In genomic region chr20:24629668-24630067, GRCh38 we compare ENCODE assay signal across 15 cellular contexts.
DNase-seq lines count a peak whose midpoint lies in the region; ATAC-seq and TF ChIP-seq lines count a peak whose summit lies in the region.
"Had no signal": no experiment of that assay in that cellular context is flagged by ENCODE, and none has a peak within 500 bp of the region (broad histone marks: within the 10 kb centered on the region; RNA-seq: fewer than 3 reads in every experiment).

No MANE protein-coding gene starts in this region.

- ATAC-seq in PC-3, result no peak
- ATAC-seq: gastroesophageal sphincter had no signal

- intact Hi-C loops in A673 (cut with micrococcal nuclease; ENCODE audit: unreplicated experiment) (no loop called here), PC-3 (cut with micrococcal nuclease) (no loop called here)

- no peaks in the 10 kb centered on the region for H4K20me1 ChIP-seq in SK-N-SH (ENCODE audit: insufficient read depth)
- no peaks in the 10 kb centered on the region for H4K20me1 ChIP-seq in hepatocyte (ENCODE audit: insufficient read depth, poor library complexity, severe bottlenecking)
- H4K20me1 ChIP-seq in PC-3 (ENCODE audit: low read length), result no peaks in the 10 kb centered on the region

- DNase-seq in A673 (ENCODE audit: low spot score) (peak; percentile 81), G401 (ENCODE audit: low spot score) (peak; percentile 39), SK-N-SH (peak; percentile 90), hepatocyte (ENCODE audit: low spot score) (peak; percentile 24), PC-3 (no peak), cortex of kidney (lab: John Stamatoyannopoulos, UW) (no peak), NCI-H1048 (lab: John Stamatoyannopoulos, UW) (no peak), NCI-H2171 treated with DMSO at 0.1 percent for 48 hours (lab: John Stamatoyannopoulos, UW) (no peak)
- DNase-seq: activated naive CD4-positive, alpha-beta T cell treated with anti-CD3 and anti-CD28 coated beads for 36 hours; NCI-H187; NCI-H524 treated with DMSO at 0.1 percent for 48 hours; nucleus accumbens; stimulated activated CD4-positive, alpha-beta T cell treated with anti-CD3 and anti-CD28 coated beads, Interleukin-4, amount 100 ng/mL, for 24 hours had no signal

- in situ Hi-C loops in G401 (cut with HindIII; ENCODE audit: low sequenced_read_pairs), result no loop called here

- no peak for TF ChIP-seq CTCF in A673 (conservative IDR thresholded peaks at IDR 0.05; ENCODE audit: low read depth, low read length)
- TF ChIP-seq CTCF in SK-N-SH (IDR thresholded peaks at IDR 0.05), result no peak
- TF ChIP-seq CTCF in hepatocyte (IDR thresholded peaks at IDR 0.05; ENCODE audit: poor library complexity), result no peak
- no peak for TF ChIP-seq CTCF in PC-3 (conservative IDR thresholded peaks at IDR 0.05; ENCODE audit: low read depth, low read length)

- peak in 1 of 2 experiments; percentile 91; a peak in 2 of 4 replicates for TF ChIP-seq EP300 in SK-N-SH (IDR thresholded peaks at IDR 0.05; ENCODE audit: borderline replicate concordance in 1 of 2, low read depth in 1 of 2, low read length in 1 of 2)

- no peaks in the 10 kb centered on the region for H3K36me3 ChIP-seq in A673 (ENCODE audit: insufficient read depth, low read length, poor library complexity, severe bottlenecking)
- H3K36me3 ChIP-seq in SK-N-SH (replicated peaks in 1 of 2; ENCODE audit: control insufficient read depth in 1 of 2, insufficient read depth in 2 of 2, low read length in 1 of 2), result no peaks in the 10 kb centered on the region
- no peaks in the 10 kb centered on the region for H3K36me3 ChIP-seq in hepatocyte (replicated peaks; ENCODE audit: insufficient read depth, low read depth)
- H3K36me3 ChIP-seq in PC-3 (ENCODE audit: low read depth, low read length), result no peaks in the 10 kb centered on the region
- H3K36me3 ChIP-seq: breast epithelium, gastroesophageal sphincter had no signal

- H3K9me3 ChIP-seq in A673 (ENCODE audit: low read depth, low read length, poor library complexity, severe bottlenecking) (no peaks in the 10 kb centered on the region), SK-N-SH (no peaks in the 10 kb centered on the region), hepatocyte (ENCODE audit: low read depth) (no peaks in the 10 kb centered on the region), PC-3 (ENCODE audit: low read length) (no peaks in the 10 kb centered on the region)
- H3K9me3 ChIP-seq: breast epithelium, gastroesophageal sphincter had no signal

- H3K4me1 ChIP-seq in A673 (ENCODE audit: insufficient read depth, low read length, poor library complexity, severe bottlenecking) (peaks cover 59% of the 10 kb centered on the region), SK-N-SH (ENCODE audit: control insufficient read depth in 1 of 2, insufficient read depth in 2 of 2, low read depth in 1 of 2, low read length in 1 of 2) (peaks cover 14 to 21% of the 10 kb centered on the region in 2 experiments), hepatocyte (ENCODE audit: insufficient read depth) (no peaks in the 10 kb centered on the region), PC-3 (ENCODE audit: insufficient read depth, low read length) (peaks cover 5% of the 10 kb centered on the region)
- H3K4me1 ChIP-seq: breast epithelium, gastroesophageal sphincter had no signal

- H3K9ac ChIP-seq in SK-N-SH, result no peak overlapping the region
- no peak overlapping the region for H3K9ac ChIP-seq in PC-3 (ENCODE audit: low read length)

- 52% methylated on average over 3 of the region's 3 CpGs for WGBS in SK-N-SH (ENCODE audit: low lambda C conversion rate)
- WGBS in hepatocyte (ENCODE audit: low lambda C conversion rate, missing lambda C conversion rate), result 60% methylated on average over 3 of the region's 3 CpGs

- CTCF ChIA-PET in A673 (lab: Charles Lee), result no interaction called here
- CTCF ChIA-PET in SK-N-SH (lab: Yijun Ruan, JAX), result no interaction called here
- CTCF ChIA-PET in PC-3 (lab: Charles Lee), result no interaction called here

- H3K79me2 ChIP-seq in SK-N-SH (ENCODE audit: insufficient read depth) (no peaks in the 10 kb centered on the region), hepatocyte (no peaks in the 10 kb centered on the region), PC-3 (ENCODE audit: low read length) (no peaks in the 10 kb centered on the region)

- H3K27me3 ChIP-seq in A673 (replicated peaks; ENCODE audit: insufficient read depth, low read depth, low read length, poor library complexity) (no peaks in the 10 kb centered on the region), SK-N-SH (ENCODE audit: insufficient read depth) (no peaks in the 10 kb centered on the region), hepatocyte (no peaks in the 10 kb centered on the region), PC-3 (ENCODE audit: low read length) (peaks cover 28% of the 10 kb centered on the region)
- H3K27me3 ChIP-seq: breast epithelium, gastroesophageal sphincter had no signal

- H3K4me3 ChIP-seq in A673 (ENCODE audit: low read depth, low read length, poor library complexity, severe bottlenecking), result no peak overlapping the region
- no peak overlapping the region for H3K4me3 ChIP-seq in SK-N-SH (ENCODE audit: low read depth in 2 of 2, low read length in 1 of 2)
- H3K4me3 ChIP-seq in hepatocyte, result no peak overlapping the region
- H3K4me3 ChIP-seq in PC-3 (ENCODE audit: low read length), result no peak overlapping the region
- H3K4me3 ChIP-seq: breast epithelium, gastroesophageal sphincter had no signal

- no peaks in the 10 kb centered on the region for H3K9me2 ChIP-seq in SK-N-SH
- no peaks in the 10 kb centered on the region for H3K9me2 ChIP-seq in hepatocyte (replicated peaks; ENCODE audit: insufficient read depth)
- H3K9me2 ChIP-seq in PC-3 (replicated peaks; ENCODE audit: low read length), result no peaks in the 10 kb centered on the region

- no TSS peak for BruUV-seq in A673 (replicated peaks; lab: Mats Ljungman, UMichigan)
- BruUV-seq in PC-3 (replicated peaks; lab: Mats Ljungman, UMichigan), result no TSS peak

- POLR2A ChIA-PET in A673 (lab: Charles Lee; ENCODE audit: low non-redundant PET) (no interaction called here), SK-N-SH (lab: Yijun Ruan, JAX) (no interaction called here), PC-3 (lab: Charles Lee; ENCODE audit: unreplicated experiment) (no interaction called here)

- H2AFZ ChIP-seq in SK-N-SH (ENCODE audit: low read depth), result no peak overlapping the region
- no peak overlapping the region for H2AFZ ChIP-seq in hepatocyte
- no peak overlapping the region for H2AFZ ChIP-seq in PC-3 (ENCODE audit: low read length)

- H3K4me2 ChIP-seq in SK-N-SH (no peak overlapping the region), hepatocyte (no peak overlapping the region), PC-3 (ENCODE audit: low read length) (no peak overlapping the region)

- TF ChIP-seq RAD21 in SK-N-SH (IDR thresholded peaks at IDR 0.05; ENCODE audit: low read length), result peak; percentile 28; the same call in 1 of the 2 replicates

- no peaks in the 10 kb centered on the region for H3F3A ChIP-seq in SK-N-SH (replicated peaks; ENCODE audit: insufficient read depth)
- no peaks in the 10 kb centered on the region for H3F3A ChIP-seq in PC-3 (ENCODE audit: low read length, unreplicated experiment)

- H3K27ac ChIP-seq in A673 (ENCODE audit: low read depth, low read length, poor library complexity, severe bottlenecking) (peak overlapping the region; percentile 73), SK-N-SH (ENCODE audit: low read depth in 2 of 2, low read length in 1 of 2) (peak overlapping the region in 1 of 2 experiments; percentile 48; a peak in 1 of 4 replicates), hepatocyte (no peak overlapping the region), PC-3 (ENCODE audit: low read length) (no peak overlapping the region)
- H3K27ac ChIP-seq: breast epithelium, gastroesophageal sphincter had no signal

TF ChIP-seq in SK-N-SH, 30 proteins besides CTCF, POLR2A, EP300 and RAD21 (continues in another document):
- TF ChIP-seq JUND (IDR thresholded peaks at IDR 0.05), result no peak
- TF ChIP-seq ZBTB33 (IDR thresholded peaks at IDR 0.05; ENCODE audit: borderline replicate concordance, low read depth), result no peak
- peak; percentile 30; the same call in 1 of the 2 replicates for TF ChIP-seq RFX5 (IDR thresholded peaks at IDR 0.05; ENCODE audit: low read length)
- TF ChIP-seq USF1 (IDR thresholded peaks at IDR 0.05; ENCODE audit: borderline replicate concordance, low read depth), result peak; percentile 56; the same call in 1 of the 2 replicates
- TF ChIP-seq MXI1 (IDR thresholded peaks at IDR 0.05; ENCODE audit: low read depth, low read length), result peak; percentile 22; the same call in 1 of the 2 replicates
- TF ChIP-seq TCF12 (IDR thresholded peaks at IDR 0.05), result peak; percentile 62
- TF ChIP-seq GATA2 (CRISPR knock-in tag; IDR thresholded peaks at IDR 0.05), result peak; percentile 97
- TF ChIP-seq RXRA (IDR thresholded peaks at IDR 0.05; ENCODE audit: borderline replicate concordance, low read depth), result no peak
- TF ChIP-seq FOXJ3 (CRISPR knock-in tag; IDR thresholded peaks at IDR 0.05), result peak; percentile 66; the same call in 1 of the 2 replicates

Comparison
In these comparisons a context has a peak if more than half of its experiments do, and no peak if none do; other contexts are left out.
1. DNase-seq: peak in A673 (single experiment), G401 (single experiment), SK-N-SH (single experiment) and hepatocyte (single experiment); none in PC-3 (single experiment), cortex of kidney (single experiment), NCI-H1048 (single experiment) and NCI-H2171 treated with DMSO at 0.1 percent for 48 hours (single experiment).